Comparison of ENCODE assay signal across 21 cellular contexts in genomic region chr3:147257972-147258371, GRCh38.
DNase-seq lines count a peak whose midpoint lies in the region; ATAC-seq, FAIRE-seq and TF ChIP-seq lines count a peak whose summit lies in the region.
"Had no signal": no experiment of that assay in that cellular context is flagged by ENCODE, and none has a peak within 500 bp of the region (broad histone marks: within the 10 kb centered on the region; RNA-seq: fewer than 3 reads in every experiment).

No MANE protein-coding gene starts in this region.

- no peaks in the 10 kb centered on the region for H3K9me2 ChIP-seq in neural cell (ENCODE audit: insufficient read depth, low read length)

- TF ChIP-seq CTCF in neural cell (IDR thresholded peaks at IDR 0.05; ENCODE audit: poor library complexity, severe bottlenecking) = no peak

- DNase-seq in NCI-H345 (lab: John Stamatoyannopoulos, UW) = peak; percentile 1
- DNase-seq in NCI-H345 treated with DMSO at 0.1 percent for 48 hours (lab: John Stamatoyannopoulos, UW; ENCODE audit: unreplicated experiment) = no peak
- peak; percentile 33 for DNase-seq in NCI-H1417 treated with DMSO at 0.1 percent for 48 hours (lab: John Stamatoyannopoulos, UW)
- DNase-seq in Kasumi-1 (lab: John Stamatoyannopoulos, UW) = no peak
- no peak for DNase-seq in RCC 7860 (ENCODE audit: low spot score)
- DNase-seq: 8988T; ACHN; BE2C; C1 segment of cervical spinal cord; CD4-positive, alpha-beta memory T cell; CD4-positive, CD25-positive, alpha-beta regulatory T cell; CD8-positive, alpha-beta memory T cell; COR-L47; DMS 273 treated with DMSO at 0.1 percent for 48 hours; DMS79 treated with DMSO at 0.1 percent for 48 hours; GF-D8 had no signal

- H3K27me3 ChIP-seq in neural cell (ENCODE audit: insufficient read depth, low read depth, low read length) = no peaks in the 10 kb centered on the region
- H3K27me3 ChIP-seq: BE2C, BLaER1 had no signal

- no peak overlapping the region for H3K9ac ChIP-seq in neural cell (ENCODE audit: low read length)
- H3K9ac ChIP-seq: BLaER1 had no signal

- no peak for ATAC-seq in HG03025 (IDR thresholded peaks at IDR 0.05; ENCODE audit: low FRiP score, unreplicated experiment)

- H3K4me3 ChIP-seq in neural cell (ENCODE audit: low read length) = no peak overlapping the region
- H3K4me3 ChIP-seq: BLaER1 had no signal

- H3K36me3 ChIP-seq in neural cell (ENCODE audit: insufficient read depth, low read length) = no peaks in the 10 kb centered on the region
- H3K36me3 ChIP-seq: BE2C, BLaER1 had no signal

- peaks cover 5% of the 10 kb centered on the region for H3F3A ChIP-seq in neural cell (ENCODE audit: insufficient read depth, low read length, poor library complexity, severe bottlenecking)

- no peaks in the 10 kb centered on the region for H3K9me3 ChIP-seq in neural cell (ENCODE audit: low read length)
- H3K9me3 ChIP-seq: BE2C, BLaER1 had no signal

- FAIRE-seq in RCC 7860 (lab: Jason Lieb, UNC) = no peak
- FAIRE-seq: GM12891, GM19239 had no signal

- TF ChIP-seq EP300 in neural cell (conservative IDR thresholded peaks at IDR 0.05; ENCODE audit: poor library complexity, severe bottlenecking) = peak; percentile 85

- H3K27ac ChIP-seq in neural cell (ENCODE audit: low read length) = peak overlapping the region; percentile 11
- H3K27ac ChIP-seq: BLaER1 had no signal

- H2AFZ ChIP-seq in neural cell (ENCODE audit: low read depth, low read length) = no peak overlapping the region

- peak overlapping the region; percentile 13 for H3K4me2 ChIP-seq in neural cell (ENCODE audit: low read length)
- H3K4me2 ChIP-seq: BLaER1 had no signal

- H4K20me1 ChIP-seq in neural cell (ENCODE audit: insufficient read depth) = no peaks in the 10 kb centered on the region
- H4K20me1 ChIP-seq: BLaER1 had no signal

- no peaks in the 10 kb centered on the region for H3K79me2 ChIP-seq in neural cell (replicated peaks; ENCODE audit: insufficient read depth, low read length)

- TF ChIP-seq RAD21 in neural cell (conservative IDR thresholded peaks at IDR 0.05) = no peak

TF ChIP-seq in neural cell, 6 proteins besides CTCF, POLR2A, EP300 and RAD21:
- TF ChIP-seq POLR2AphosphoS5 (IDR thresholded peaks at IDR 0.05) (peak; percentile 71), SMC3 (conservative IDR thresholded peaks at IDR 0.05; ENCODE audit: poor library complexity) (no peak)

Comparison
In these comparisons a context has a peak if more than half of its experiments do, and no peak if none do; other contexts are left out.
1. DNase-seq: peak in NCI-H345 (single experiment) and NCI-H1417 treated with DMSO at 0.1 percent for 48 hours (single experiment); none in NCI-H345 treated with DMSO at 0.1 percent for 48 hours (single experiment), Kasumi-1 (0 of 2) and RCC 7860 (single experiment).